In genomic region chr2:1366546-1367134, GRCh38 we compare ENCODE assay signal across 12 cellular contexts. TPM values are rescaled to one million over a fixed set of nuclear protein-coding genes. Genes with fewer than 3 reads are reported as not detected.
DNase-seq lines count a peak whose midpoint lies in the region; ATAC-seq, FAIRE-seq and TF ChIP-seq lines count a peak whose summit lies in the region.
"Had no signal": no experiment of that assay in that cellular context is flagged by ENCODE, and none has a peak within 500 bp of the region (broad histone marks: within the 10 kb centered on the region; RNA-seq: fewer than 3 reads in every experiment).

No MANE protein-coding gene starts in this region.

- no peaks in the 10 kb centered on the region for H3K9me3 Mint-ChIP-seq in activated naive CD4-positive, alpha-beta T cell treated with anti-CD3 and anti-CD28 coated beads, Interleukin-2, amount 50 U/mL, for 24 hours
- peaks cover 4% of the 10 kb centered on the region for H3K9me3 Mint-ChIP-seq in endodermal cell

- H3K27me3 Mint-ChIP-seq in activated naive CD4-positive, alpha-beta T cell treated with anti-CD3 and anti-CD28 coated beads, Interleukin-2, amount 50 U/mL, for 24 hours, result no peaks in the 10 kb centered on the region
- H3K27me3 Mint-ChIP-seq in endodermal cell (ENCODE audit: insufficient read depth), result no peaks in the 10 kb centered on the region

- TF ChIP-seq POLR2A in tibial nerve (IDR thresholded peaks at IDR 0.05), result no peak

- peaks cover 12% of the 10 kb centered on the region for H3K4me1 Mint-ChIP-seq in activated naive CD4-positive, alpha-beta T cell treated with anti-CD3 and anti-CD28 coated beads, Interleukin-2, amount 50 U/mL, for 24 hours
- H3K4me1 Mint-ChIP-seq in endodermal cell, result no peaks in the 10 kb centered on the region

- H3K4me1 ChIP-seq in RWPE2 (ENCODE audit: insufficient read depth, poor library complexity, severe bottlenecking) (no peaks in the 10 kb centered on the region), tibial nerve (peaks cover 0 to 30% (median 0%) of the 10 kb centered on the region in 4 donors), endodermal cell (ENCODE audit: control insufficient read depth, insufficient read depth, low read length) (no peaks in the 10 kb centered on the region)
- H3K4me1 ChIP-seq: parathyroid adenoma had no signal

- H3K36me3 Mint-ChIP-seq in activated naive CD4-positive, alpha-beta T cell treated with anti-CD3 and anti-CD28 coated beads, Interleukin-2, amount 50 U/mL, for 24 hours, result no peaks in the 10 kb centered on the region
- no peaks in the 10 kb centered on the region for H3K36me3 Mint-ChIP-seq in endodermal cell (ENCODE audit: low read depth)

- no peak for DNase-seq in activated naive CD4-positive, alpha-beta T cell treated with Interleukin-2 at 50 U/mL for 16 hours
- DNase-seq in RWPE2 (ENCODE audit: low spot score) (no peak), kidney tubule cell (ENCODE audit: low spot score) (peak; percentile 11), tibial nerve (ENCODE audit: low spot score in 2 of 2) (peak; percentile 62 to 64), ecto neural progenitor cell (ENCODE audit: low spot score) (no peak), GM19239 (ENCODE audit: insufficient read length, low spot score) (no peak), endodermal cell (no peak)
- DNase-seq: PC-3 had no signal

- H3K4me3 ChIP-seq in RWPE2 (ENCODE audit: severe bottlenecking), result no peak overlapping the region
- H3K4me3 ChIP-seq in tibial nerve, result peak overlapping the region in 1 of 4 donors; percentile 15
- H3K4me3 ChIP-seq in endodermal cell (ENCODE audit: low read length), result no peak overlapping the region
- H3K4me3 ChIP-seq: GM12878 had no signal

- peak in 1 of 2 donors; percentile 69 for TF ChIP-seq EP300 in tibial nerve (IDR thresholded peaks at IDR 0.05)

- no peak overlapping the region for H3K27ac Mint-ChIP-seq in activated naive CD4-positive, alpha-beta T cell treated with anti-CD3 and anti-CD28 coated beads, Interleukin-2, amount 50 U/mL, for 24 hours
- no peak overlapping the region for H3K27ac Mint-ChIP-seq in endodermal cell

- peak; percentile 21; the same call in 1 of the 3 replicates for ATAC-seq in RWPE2 (ENCODE audit: low read depth)
- ATAC-seq: GM12878, HCT116, PC-3 had no signal

- FAIRE-seq in GM19239 (lab: Jason Lieb, UNC), result no peak
- FAIRE-seq: GM12878 had no signal

- no peak overlapping the region for H3K9ac ChIP-seq in endodermal cell (ENCODE audit: extremely low read depth, low read length, poor library complexity, severe bottlenecking)
- H3K9ac ChIP-seq: parathyroid adenoma had no signal

- WGBS in tibial nerve, 2 donors, result 29 to 32% methylated on average over 15 to 20 of the region's 20 CpGs
- 88 to 92% methylated on average over 9 to 20 of the region's 20 CpGs for WGBS in endodermal cell (ENCODE audit: insufficient coverage in 1 of 2, insufficient read length in 1 of 2), 2 experiments

- H3K27ac ChIP-seq in RWPE2 (ENCODE audit: poor library complexity, severe bottlenecking) (no peak overlapping the region), tibial nerve (peak overlapping the region in 1 of 4 donors; percentile 73), endodermal cell (ENCODE audit: low read depth, low read length) (no peak overlapping the region)
- H3K27ac ChIP-seq: parathyroid adenoma had no signal

- peak overlapping the region; percentile 7 for H3K4me3 Mint-ChIP-seq in activated naive CD4-positive, alpha-beta T cell treated with anti-CD3 and anti-CD28 coated beads, Interleukin-2, amount 50 U/mL, for 24 hours
- no peak overlapping the region for H3K4me3 Mint-ChIP-seq in endodermal cell

- no peaks in the 10 kb centered on the region for H3K9me3 ChIP-seq in RWPE2 (ENCODE audit: severe bottlenecking)
- H3K9me3 ChIP-seq in tibial nerve, result no peaks in the 10 kb centered on the region
- H3K9me3 ChIP-seq in endodermal cell (ENCODE audit: control insufficient read depth, low read length), result no peaks in the 10 kb centered on the region

- TF ChIP-seq CTCF in RWPE2 (IDR thresholded peaks at IDR 0.05; ENCODE audit: poor library complexity, severe bottlenecking), result no peak
- TF ChIP-seq CTCF in tibial nerve (IDR thresholded peaks at IDR 0.05), result no peak
- TF ChIP-seq CTCF in endodermal cell (conservative IDR thresholded peaks at IDR 0.05), result no peak

- no peaks in the 10 kb centered on the region for H3K36me3 ChIP-seq in RWPE2 (ENCODE audit: low read depth)
- no peaks in the 10 kb centered on the region for H3K36me3 ChIP-seq in tibial nerve
- H3K36me3 ChIP-seq in endodermal cell (ENCODE audit: control insufficient read depth, insufficient read depth, low read length), result no peaks in the 10 kb centered on the region

- H3K27me3 ChIP-seq in RWPE2 (ENCODE audit: insufficient read depth, poor library complexity, severe bottlenecking), result no peaks in the 10 kb centered on the region
- H3K27me3 ChIP-seq in tibial nerve, result no peaks in the 10 kb centered on the region
- no peaks in the 10 kb centered on the region for H3K27me3 ChIP-seq in endodermal cell (ENCODE audit: control insufficient read depth, insufficient read depth, low read length, poor library complexity, severe bottlenecking)

RNA-seq across cellular contexts. Expression of gene TPO, which starts 46.6 kb away (rescaled TPM):
- 10 to 100 TPM in 3 of 4 donors, 1 to 10 TPM in 1; 7.2 to 32.6 (median 16.6) TPM for total RNA-seq in tibial nerve
- not detected for total RNA-seq in endodermal cell
- polyA plus RNA-seq in endodermal cell (2013, experiment 1 of 2), result 0.50 TPM
- polyA plus RNA-seq in endodermal cell (2013, experiment 2 of 2), result 0.29 TPM
- total RNA-seq: GM12878, PC-3 had no signal

Comparison
In these comparisons a context has a peak if more than half of its experiments do, and no peak if none do; other contexts are left out.
1. DNase-seq: peak in kidney tubule cell (single experiment) and tibial nerve (2 of 2); none in activated naive CD4-positive, alpha-beta T cell treated with Interleukin-2 at 50 U/mL for 16 hours (single experiment), RWPE2 (single experiment), ecto neural progenitor cell (single experiment), GM19239 (single experiment) and endodermal cell (single experiment).
2. RNA of gene TPO, which starts 46.6 kb away (total RNA-seq): 7.2 to 32.6 TPM in tibial nerve; not detected in endodermal cell; every median in the first group is over 4 times any median in the second.